Comparison of ENCODE assay signal across 25 cellular contexts in the genomic region with DNA sequence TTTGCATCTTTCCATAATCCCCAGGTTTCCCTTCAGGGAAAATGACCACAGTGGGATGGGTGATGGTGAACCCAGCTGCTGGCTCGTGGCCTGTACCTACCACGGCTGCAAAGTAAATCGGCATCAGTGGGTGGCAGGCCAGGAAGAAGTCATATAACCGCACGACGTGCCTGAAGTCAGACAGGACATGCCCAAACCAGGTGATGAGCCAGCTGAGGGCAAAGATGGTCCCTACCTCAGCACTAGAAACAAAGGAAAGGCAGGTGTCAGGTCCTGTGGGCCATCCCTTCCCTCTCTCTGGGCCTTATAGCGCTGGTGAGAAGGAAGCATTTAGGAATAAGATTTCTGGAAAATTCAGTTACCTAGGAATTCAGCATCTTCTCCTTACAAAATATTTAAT. TPM values are rescaled to one million over a fixed set of nuclear protein-coding genes. Genes with fewer than 3 reads are reported as not detected.
DNase-seq lines count a peak whose midpoint lies in the region; ATAC-seq and TF ChIP-seq lines count a peak whose summit lies in the region.
"Had no signal": no experiment of that assay in that cellular context is flagged by ENCODE, and none has a peak within 500 bp of the region (broad histone marks: within the 10 kb centered on the region; RNA-seq: fewer than 3 reads in every experiment).

No MANE protein-coding gene starts in this region.

- no peaks in the 10 kb centered on the region for H3K9me3 Mint-ChIP-seq in activated naive CD4-positive, alpha-beta T cell treated with anti-CD3 and anti-CD28 coated beads for 36 hours
- H3K9me3 Mint-ChIP-seq in CD4-positive, alpha-beta T cell = no peaks in the 10 kb centered on the region
- no peaks in the 10 kb centered on the region for H3K9me3 Mint-ChIP-seq in activated T-helper 17 cell treated with anti-CD3 and anti-CD28 coated beads, Interleukin-2, amount 50 U/mL, for 72 hours
- H3K9me3 Mint-ChIP-seq: T-helper 1 cell treated with Interleukin-12 subunit alpha and Interleukin-12 subunit beta and Interleukin-4 antibody, amounts not matched to agents 30 μg/mL and 1 μg/mL, for 36 hours had no signal

- no peaks in the 10 kb centered on the region for H3K9me3 ChIP-seq in CD4-positive, alpha-beta T cell (ENCODE audit: control insufficient read depth, low read length)
- H3K9me3 ChIP-seq in neutrophil = no peaks in the 10 kb centered on the region
- H3K9me3 ChIP-seq: Caco-2, HAP-1, tibial artery, vagina had no signal

- peaks cover 66% of the 10 kb centered on the region for H3K36me3 Mint-ChIP-seq in activated naive CD4-positive, alpha-beta T cell treated with anti-CD3 and anti-CD28 coated beads for 36 hours (ENCODE audit: low read depth)
- H3K36me3 Mint-ChIP-seq in CD4-positive, alpha-beta T cell (ENCODE audit: low read depth) = peaks cover 89% of the 10 kb centered on the region
- H3K36me3 Mint-ChIP-seq in activated T-helper 17 cell treated with anti-CD3 and anti-CD28 coated beads, Interleukin-2, amount 50 U/mL, for 72 hours (ENCODE audit: low read depth) = peaks cover 100% of the 10 kb centered on the region

- ATAC-seq in CD4-positive, alpha-beta T cell (ENCODE audit: poor library complexity) = no peak
- no peak for ATAC-seq in activated T-helper 17 cell treated with anti-CD3 and anti-CD28 coated beads, Interleukin-2, amount 50 U/mL, for 72 hours (replicated peaks)
- ATAC-seq: right cardiac atrium, Right ventricle myocardium inferior, SK-N-SH treated with all-trans-retinoic acid at 6 μM for 48 hours had no signal

- peaks cover 42% of the 10 kb centered on the region for H3K4me1 Mint-ChIP-seq in activated naive CD4-positive, alpha-beta T cell treated with anti-CD3 and anti-CD28 coated beads for 36 hours (ENCODE audit: low read depth)
- peaks cover 48% of the 10 kb centered on the region for H3K4me1 Mint-ChIP-seq in CD4-positive, alpha-beta T cell (ENCODE audit: low read depth)
- peaks cover 26% of the 10 kb centered on the region for H3K4me1 Mint-ChIP-seq in activated T-helper 17 cell treated with anti-CD3 and anti-CD28 coated beads, Interleukin-2, amount 50 U/mL, for 72 hours

- no peaks in the 10 kb centered on the region for H3K27me3 Mint-ChIP-seq in activated naive CD4-positive, alpha-beta T cell treated with anti-CD3 and anti-CD28 coated beads for 36 hours (ENCODE audit: low read depth)
- no peaks in the 10 kb centered on the region for H3K27me3 Mint-ChIP-seq in CD4-positive, alpha-beta T cell
- no peaks in the 10 kb centered on the region for H3K27me3 Mint-ChIP-seq in activated T-helper 17 cell treated with anti-CD3 and anti-CD28 coated beads, Interleukin-2, amount 50 U/mL, for 72 hours

- in situ Hi-C loops in KBM-7 (cut with MboI; ENCODE audit: low pct_unique_long_range_greater_than_20kb, low sequenced_read_pairs) = no loop called here

- no peaks in the 10 kb centered on the region for H3K27me3 ChIP-seq in CD4-positive, alpha-beta T cell (ENCODE audit: control insufficient read depth, insufficient read depth, low read length)
- H3K27me3 ChIP-seq in neutrophil = no peaks in the 10 kb centered on the region
- H3K27me3 ChIP-seq: tibial artery, vagina had no signal

- no peak overlapping the region for H3K4me3 ChIP-seq in neutrophil (ENCODE audit: low read depth in 1 of 2, low read length in 1 of 2)
- H3K4me3 ChIP-seq: HAP-1, tibial artery, vagina had no signal

- no peak for DNase-seq in activated naive CD4-positive, alpha-beta T cell treated with anti-CD3 and anti-CD28 coated beads for 36 hours
- no peak for DNase-seq in activated naive CD4-positive, alpha-beta T cell treated with anti-CD3 and anti-CD28 coated beads, Interleukin-2, amount 50 U/mL, for 16 hours
- DNase-seq in CD4-positive, alpha-beta T cell = no peak
- DNase-seq in KBM-7 = no peak
- no peak for DNase-seq in HPDE6-E6E7 (ENCODE audit: extremely low spot score)
- DNase-seq: activated CD4-positive, CD25-positive, alpha-beta regulatory T cell treated with anti-CD3 and anti-CD28 coated beads, Interleukin-2, amount 50 U/mL, for 72 hours; Caco-2; caudate nucleus; cortex of kidney; effector memory CD4-positive, alpha-beta T cell; Kasumi-1; NCI-H1436 treated with DMSO at 0.1 percent for 48 hours; NCI-H2081 treated with DMSO at 0.1 percent for 48 hours; NCI-H526 treated with DMSO at 0.1 percent for 48 hours; right cardiac atrium; stimulated activated CD4-positive, alpha-beta T cell treated with anti-CD3 and anti-CD28 coated beads, Interleukin-2, amount 100 ng/mL, for 48 hours; tibial artery had no signal

- no peak overlapping the region for H3K27ac ChIP-seq in CD4-positive, alpha-beta T cell (ENCODE audit: low read depth, low read length)
- peak overlapping the region; percentile 83 for H3K27ac ChIP-seq in neutrophil
- H3K27ac ChIP-seq: HL-60, tibial artery, vagina had no signal

- peaks cover 30 to 32% of the 10 kb centered on the region in 2 experiments for H3K4me1 ChIP-seq in neutrophil (ENCODE audit: control insufficient read depth in 1 of 2, insufficient read depth in 1 of 2, low read depth in 1 of 2, low read length in 1 of 2)
- H3K4me1 ChIP-seq: Caco-2 had no signal

- CTCF ChIA-PET in activated naive CD4-positive, alpha-beta T cell treated with anti-CD3 and anti-CD28 coated beads for 36 hours (lab: Charles Lee) = no interaction called here
- CTCF ChIA-PET in CD4-positive, alpha-beta T cell (lab: Charles Lee) = no interaction called here

- H3K36me3 ChIP-seq in neutrophil = peaks cover 67% of the 10 kb centered on the region

- intact Hi-C loops in activated naive CD4-positive, alpha-beta T cell treated with anti-CD3 and anti-CD28 coated beads for 36 hours (cut with micrococcal nuclease) = no loop called here
- intact Hi-C loops in CD4-positive, alpha-beta T cell (cut with DNase I, micrococcal nuclease) = no loop called here

- TF ChIP-seq CTCF in CD4-positive, alpha-beta T cell (IDR thresholded peaks at IDR 0.05) = no peak
- TF ChIP-seq CTCF in neutrophil (IDR thresholded peaks at IDR 0.05) = no peak

- POLR2A ChIA-PET in CD4-positive, alpha-beta T cell (lab: Charles Lee) = interaction anchor here (3.2 kb wide), 1 partner anchor 22 kb away, joined by 31 read pairs; the partner anchor contains the start of gene TBC1D20

- no peak overlapping the region for H3K4me3 Mint-ChIP-seq in activated naive CD4-positive, alpha-beta T cell treated with anti-CD3 and anti-CD28 coated beads for 36 hours
- H3K4me3 Mint-ChIP-seq in CD4-positive, alpha-beta T cell = peak overlapping the region; percentile 18
- peak overlapping the region; percentile 76 for H3K4me3 Mint-ChIP-seq in activated T-helper 17 cell treated with anti-CD3 and anti-CD28 coated beads, Interleukin-2, amount 50 U/mL, for 72 hours
- H3K4me3 Mint-ChIP-seq: T-helper 1 cell treated with Interleukin-12 subunit alpha and Interleukin-12 subunit beta and Interleukin-4 antibody, amounts not matched to agents 30 μg/mL and 1 μg/mL, for 36 hours had no signal

- H3K27ac Mint-ChIP-seq in activated naive CD4-positive, alpha-beta T cell treated with anti-CD3 and anti-CD28 coated beads for 36 hours = peak overlapping the region; percentile 91
- H3K27ac Mint-ChIP-seq in CD4-positive, alpha-beta T cell = peak overlapping the region; percentile 49
- H3K27ac Mint-ChIP-seq in activated T-helper 17 cell treated with anti-CD3 and anti-CD28 coated beads, Interleukin-2, amount 50 U/mL, for 72 hours = peak overlapping the region; percentile 61

RNA-seq across cellular contexts. Expression of gene TBC1D20, which starts 22.2 kb away (rescaled TPM):
- total RNA-seq in activated naive CD4-positive, alpha-beta T cell treated with anti-CD3 and anti-CD28 coated beads for 36 hours = 10 to 100 TPM; 16.2 to 17.4 TPM
- 10 to 100 TPM; 15.7 to 16.1 TPM for total RNA-seq in CD4-positive, alpha-beta T cell
- total RNA-seq in activated T-helper 17 cell treated with anti-CD3 and anti-CD28 coated beads, Interleukin-2, amount 50 U/mL, for 72 hours = 10 to 100 TPM; 20.5 to 21.9 TPM

RNA-seq across cellular contexts. Expression of gene RBCK1, which starts 32.0 kb away (rescaled TPM):
- 100 to 1,000 TPM; 150 to 160 TPM for total RNA-seq in activated naive CD4-positive, alpha-beta T cell treated with anti-CD3 and anti-CD28 coated beads for 36 hours
- 10 to 100 TPM; 53.3 to 57.3 TPM for total RNA-seq in CD4-positive, alpha-beta T cell
- 10 to 100 TPM; 81.9 to 84.0 TPM for total RNA-seq in activated T-helper 17 cell treated with anti-CD3 and anti-CD28 coated beads, Interleukin-2, amount 50 U/mL, for 72 hours

RNA-seq across cellular contexts. Expression of gene TRIB3, which starts 59.6 kb away (rescaled TPM):
- 10 to 100 TPM; 47.4 to 49.2 TPM for total RNA-seq in activated naive CD4-positive, alpha-beta T cell treated with anti-CD3 and anti-CD28 coated beads for 36 hours
- total RNA-seq in CD4-positive, alpha-beta T cell = 1 to 10 TPM; 1.3 to 1.5 TPM
- total RNA-seq in activated T-helper 17 cell treated with anti-CD3 and anti-CD28 coated beads, Interleukin-2, amount 50 U/mL, for 72 hours = 10 to 100 TPM; 13.4 to 20.0 TPM

Comparison
In these comparisons a context has a peak if more than half of its experiments do, and no peak if none do; other contexts are left out.
1. RNA of gene TRIB3, which starts 59.6 kb away (total RNA-seq): 47.4 to 49.2 TPM in activated naive CD4-positive, alpha-beta T cell treated with anti-CD3 and anti-CD28 coated beads for 36 hours and 13.4 to 20.0 TPM in activated T-helper 17 cell treated with anti-CD3 and anti-CD28 coated beads, Interleukin-2, amount 50 U/mL, for 72 hours; 1.3 to 1.5 TPM in CD4-positive, alpha-beta T cell; every median in the first group is over 4 times any median in the second.
2. Peak in every context shown above with its lines, with median percentiles within 50 percentile points of each other: H3K27ac Mint-ChIP-seq.